Comparison of ENCODE assay signal across 8 cellular contexts in genomic region chr6:32129297-32130088, GRCh38. TPM values are rescaled to one million over a fixed set of nuclear protein-coding genes. Genes with fewer than 3 reads are reported as not detected.
DNase-seq lines count a peak whose midpoint lies in the region; ATAC-seq and TF ChIP-seq lines count a peak whose summit lies in the region.

No MANE protein-coding gene starts in this region.

- intact Hi-C loops in activated CD4-positive, alpha-beta T cell treated with anti-CD3 and anti-CD28 coated beads, Interleukin-2, amount 10 ng/mL, durations not matched to agents 24 days and 14 days (cut with micrococcal nuclease), result loop anchor here (1.0 to 5.0 kb wide), 2 partner anchors 66 to 713 kb away; partner anchors contain the start of gene PSMB8

- H3K4me3 ChIP-seq in fibroblast of villous mesenchyme (ENCODE audit: low read depth, low read length), result peak overlapping the region; percentile 84

- peaks cover 14% of the 10 kb centered on the region for H3K36me3 Mint-ChIP-seq in activated CD4-positive, alpha-beta T cell treated with anti-CD3 and anti-CD28 coated beads, Interleukin-2, amount 10 ng/mL, durations not matched to agents 24 days and 14 days (ENCODE audit: low read depth)
- peaks cover 4% of the 10 kb centered on the region for H3K36me3 Mint-ChIP-seq in progenitor cell of endocrine pancreas (ENCODE audit: insufficient read depth)

- H3K4me1 Mint-ChIP-seq in activated CD4-positive, alpha-beta T cell treated with anti-CD3 and anti-CD28 coated beads, Interleukin-2, amount 10 ng/mL, durations not matched to agents 24 days and 14 days, result peaks cover 35% of the 10 kb centered on the region
- H3K4me1 Mint-ChIP-seq in progenitor cell of endocrine pancreas (ENCODE audit: low read depth), result peaks cover 27% of the 10 kb centered on the region

- peak; percentile 70 for DNase-seq in activated CD4-positive, alpha-beta T cell treated with anti-CD3 and anti-CD28 coated beads, Interleukin-2, amount 10 ng/mL, durations not matched to agents 24 days and 14 days
- no peak for DNase-seq in activated CD4-positive, alpha-beta T cell treated with anti-CD3 and anti-CD28 coated beads for 1 hour
- DNase-seq in SKM-1 treated with dmso at 0.1 percent for 144 hours (lab: John Stamatoyannopoulos, UW; ENCODE audit: unreplicated experiment), result peak; percentile 61
- DNase-seq in fibroblast of villous mesenchyme (ENCODE audit: low read depth), result no peak
- DNase-seq in progenitor cell of endocrine pancreas (ENCODE audit: low spot score, unreplicated experiment), result no peak
- no peak for DNase-seq in stimulated activated CD4-positive, alpha-beta T cell treated with anti-CD3 and anti-CD28 coated beads, Interleukin-15, amount 100 ng/mL, for 24 hours

- H3K27me3 Mint-ChIP-seq in activated CD4-positive, alpha-beta T cell treated with anti-CD3 and anti-CD28 coated beads, Interleukin-2, amount 10 ng/mL, durations not matched to agents 24 days and 14 days, result peaks cover 8% of the 10 kb centered on the region
- H3K27me3 Mint-ChIP-seq in progenitor cell of endocrine pancreas, result peaks cover 3% of the 10 kb centered on the region

- TF ChIP-seq CTCF in fibroblast of villous mesenchyme (IDR thresholded peaks at IDR 0.05; ENCODE audit: insufficient read depth, low read depth, low read length), result no peak
- TF ChIP-seq CTCF in progenitor cell of endocrine pancreas (IDR thresholded peaks at IDR 0.05; ENCODE audit: unreplicated experiment), result no peak

- no peaks in the 10 kb centered on the region for H3K9me3 Mint-ChIP-seq in activated CD4-positive, alpha-beta T cell treated with anti-CD3 and anti-CD28 coated beads, Interleukin-2, amount 10 ng/mL, durations not matched to agents 24 days and 14 days
- H3K9me3 Mint-ChIP-seq in progenitor cell of endocrine pancreas (ENCODE audit: low read depth), result no peaks in the 10 kb centered on the region

- ATAC-seq in HG02610 (IDR thresholded peaks at IDR 0.05; ENCODE audit: unreplicated experiment) (no peak), GM19395 (IDR thresholded peaks at IDR 0.05; ENCODE audit: unreplicated experiment) (no peak)

- peak overlapping the region; percentile 95 for H3K4me3 Mint-ChIP-seq in activated CD4-positive, alpha-beta T cell treated with anti-CD3 and anti-CD28 coated beads, Interleukin-2, amount 10 ng/mL, durations not matched to agents 24 days and 14 days
- H3K4me3 Mint-ChIP-seq in progenitor cell of endocrine pancreas (ENCODE audit: low read depth), result peak overlapping the region; percentile 92

- H3K27ac Mint-ChIP-seq in activated CD4-positive, alpha-beta T cell treated with anti-CD3 and anti-CD28 coated beads, Interleukin-2, amount 10 ng/mL, durations not matched to agents 24 days and 14 days, result peak overlapping the region; percentile 92
- peak overlapping the region; percentile 98 for H3K27ac Mint-ChIP-seq in progenitor cell of endocrine pancreas

RNA-seq across cellular contexts. Expression of gene FKBPL, which starts 0.6 kb away (rescaled TPM):
- 6.2 and 6.9 TPM in 2 replicates for total RNA-seq in activated CD4-positive, alpha-beta T cell treated with anti-CD3 and anti-CD28 coated beads, Interleukin-2, amount 10 ng/mL, durations not matched to agents 24 days and 14 days
- total RNA-seq in fibroblast of villous mesenchyme (6.4 and 6.9 TPM in 2 replicates), progenitor cell of endocrine pancreas (8.4 and 8.7 TPM in 2 replicates)

RNA-seq across cellular contexts. Expression of gene ATF6B, which starts 1.4 kb away (rescaled TPM):
- 72.9 and 81.0 TPM in 2 replicates for total RNA-seq in activated CD4-positive, alpha-beta T cell treated with anti-CD3 and anti-CD28 coated beads, Interleukin-2, amount 10 ng/mL, durations not matched to agents 24 days and 14 days
- total RNA-seq in fibroblast of villous mesenchyme (17.3 and 22.9 TPM in 2 replicates), progenitor cell of endocrine pancreas (89.4 and 95.0 TPM in 2 replicates)

RNA-seq across cellular contexts. Expression of gene TNXB, which starts 20.4 kb away (rescaled TPM):
- 3.3 and 4.6 TPM in 2 replicates for total RNA-seq in activated CD4-positive, alpha-beta T cell treated with anti-CD3 and anti-CD28 coated beads, Interleukin-2, amount 10 ng/mL, durations not matched to agents 24 days and 14 days
- total RNA-seq in fibroblast of villous mesenchyme (4.8 and 17.7 TPM in 2 replicates), progenitor cell of endocrine pancreas (10.3 and 14.6 TPM in 2 replicates)

RNA-seq across cellular contexts. Expression of gene PRRT1, which starts 22.2 kb away (rescaled TPM):
- total RNA-seq in activated CD4-positive, alpha-beta T cell treated with anti-CD3 and anti-CD28 coated beads, Interleukin-2, amount 10 ng/mL, durations not matched to agents 24 days and 14 days, result 0.24 and 0.35 TPM in 2 replicates
- total RNA-seq in fibroblast of villous mesenchyme, result under 0.01 and 0.32 TPM in 2 replicates
- total RNA-seq in progenitor cell of endocrine pancreas, result 2.9 and 3.3 TPM in 2 replicates

RNA-seq across cellular contexts. Expression of gene PPT2, which starts 24.4 kb away (rescaled TPM):
- total RNA-seq in activated CD4-positive, alpha-beta T cell treated with anti-CD3 and anti-CD28 coated beads, Interleukin-2, amount 10 ng/mL, durations not matched to agents 24 days and 14 days, result 11.3 and 12.7 TPM in 2 replicates
- 14.8 and 22.9 TPM in 2 replicates for total RNA-seq in fibroblast of villous mesenchyme
- 75.5 and 80.8 TPM in 2 replicates for total RNA-seq in progenitor cell of endocrine pancreas

Comparison
In these comparisons a context has a peak if more than half of its experiments do, and no peak if none do; other contexts are left out.
1. DNase-seq: peak in activated CD4-positive, alpha-beta T cell treated with anti-CD3 and anti-CD28 coated beads, Interleukin-2, amount 10 ng/mL, durations not matched to agents 24 days and 14 days (single experiment) and SKM-1 treated with dmso at 0.1 percent for 144 hours (single experiment); none in activated CD4-positive, alpha-beta T cell treated with anti-CD3 and anti-CD28 coated beads for 1 hour (single experiment), fibroblast of villous mesenchyme (single experiment), progenitor cell of endocrine pancreas (single experiment) and stimulated activated CD4-positive, alpha-beta T cell treated with anti-CD3 and anti-CD28 coated beads, Interleukin-15, amount 100 ng/mL, for 24 hours (single experiment).